Comparison of ENCODE assay signal across 16 cellular contexts in genomic region chr22:50696251-50696798, GRCh38. TPM values are rescaled to one million over a fixed set of nuclear protein-coding genes. Genes with fewer than 3 reads are reported as not detected.
DNase-seq lines count a peak whose midpoint lies in the region; ATAC-seq, FAIRE-seq and TF ChIP-seq lines count a peak whose summit lies in the region.
"Had no signal": no experiment of that assay in that cellular context is flagged by ENCODE, and none has a peak within 500 bp of the region (broad histone marks: within the 10 kb centered on the region; RNA-seq: fewer than 3 reads in every experiment).

No MANE protein-coding gene starts in this region.

- H3K36me3 Mint-ChIP-seq in WTC11, result no peaks in the 10 kb centered on the region
- H3K36me3 Mint-ChIP-seq: CD8-positive, alpha-beta T cell had no signal

- no peak for FAIRE-seq in RCC 7860 (lab: Jason Lieb, UNC)
- FAIRE-seq: HTR-8/SVneo, small intestine had no signal

- peaks cover 8% of the 10 kb centered on the region for H3K4me1 Mint-ChIP-seq in WTC11

- H3K36me3 ChIP-seq in mucosa of descending colon (ENCODE audit: low read depth), result no peaks in the 10 kb centered on the region
- peaks cover 0 to 44% (median 25%) of the 10 kb centered on the region in 5 donors for H3K36me3 ChIP-seq in subcutaneous abdominal adipose tissue (ENCODE audit: control insufficient read depth in 5 of 5, insufficient read depth in 5 of 5, low read length in 5 of 5)
- H3K36me3 ChIP-seq: thoracic aorta had no signal

- no peaks in the 10 kb centered on the region for H3K9me3 Mint-ChIP-seq in WTC11
- H3K9me3 Mint-ChIP-seq: activated CD4-positive, alpha-beta T cell treated with anti-CD3 and anti-CD28 coated beads, Interleukin-2, amount 10 ng/mL, durations not matched to agents 7 days and 5 days had no signal

- H3K27ac ChIP-seq in subcutaneous abdominal adipose tissue (ENCODE audit: low read depth, low read length), result no peak overlapping the region
- H3K27ac ChIP-seq: thoracic aorta had no signal

- H3K4me3 Mint-ChIP-seq in WTC11, result peak overlapping the region; percentile 73
- H3K4me3 Mint-ChIP-seq: activated CD4-positive, alpha-beta T cell treated with anti-CD3 and anti-CD28 coated beads, Interleukin-2, amount 10 ng/mL, durations not matched to agents 7 days and 5 days; CD8-positive, alpha-beta T cell had no signal

- H3K27ac Mint-ChIP-seq in WTC11, result no peak overlapping the region
- H3K27ac Mint-ChIP-seq: CD8-positive, alpha-beta T cell had no signal

- TF ChIP-seq CTCF in WTC11 (IDR thresholded peaks at IDR 0.05) (no peak), epithelial cell of esophagus (IDR thresholded peaks at IDR 0.05; ENCODE audit: insufficient read depth, low read depth, low read length, missing control alignments) (no peak), mucosa of descending colon (IDR thresholded peaks at IDR 0.05) (no peak)

- intact Hi-C loops in mucosa of descending colon (cut with DNase I, micrococcal nuclease), result no loop called here

- CTCF ChIA-PET in WTC11 (lab: Charles Lee), result interaction anchor here (0.6 to 5.4 kb wide), 13 partner anchors 12 to 171 kb away, joined by 3 to 78 read pairs (median 3); partner anchors contain the start of genes ARSA, CHKB and SCO2

- H3K4me1 ChIP-seq in mucosa of descending colon (ENCODE audit: low read depth), result peaks cover 4% of the 10 kb centered on the region
- H3K4me1 ChIP-seq in subcutaneous abdominal adipose tissue (ENCODE audit: control insufficient read depth in 5 of 5, insufficient read depth in 5 of 5, low read length in 5 of 5), result peaks cover 3 to 84% (median 26%) of the 10 kb centered on the region in 5 donors

- H3K27me3 Mint-ChIP-seq in WTC11 (ENCODE audit: low read depth), result peaks cover 37% of the 10 kb centered on the region

- no peaks in the 10 kb centered on the region for H3K27me3 ChIP-seq in subcutaneous abdominal adipose tissue (ENCODE audit: control insufficient read depth in 5 of 5, insufficient read depth in 4 of 5, low read length in 5 of 5)

- H3K4me3 ChIP-seq in epithelial cell of esophagus (ENCODE audit: low read length) (no peak overlapping the region), mucosa of descending colon (no peak overlapping the region), subcutaneous abdominal adipose tissue (ENCODE audit: low read depth in 1 of 5, low read length in 5 of 5) (peak overlapping the region in 3 of 5 donors; percentile 27 to 69 (median 66))
- H3K4me3 ChIP-seq: thoracic aorta had no signal

- H3K9ac ChIP-seq in subcutaneous abdominal adipose tissue (ENCODE audit: low read length in 5 of 5), result no peak overlapping the region

- ATAC-seq in WTC11 (no peak), mucosa of descending colon (no peak), GM18861 (IDR thresholded peaks at IDR 0.05; ENCODE audit: unreplicated experiment) (no peak)
- ATAC-seq: CD8-positive, alpha-beta T cell had no signal

- H3K9me3 ChIP-seq in mucosa of descending colon, result no peaks in the 10 kb centered on the region
- H3K9me3 ChIP-seq in subcutaneous abdominal adipose tissue (ENCODE audit: control insufficient read depth in 5 of 5, low read length in 5 of 5), result peaks cover 0 to 2% (median 0%) of the 10 kb centered on the region in 5 donors
- H3K9me3 ChIP-seq: thoracic aorta had no signal

- POLR2A ChIA-PET in WTC11 (lab: Charles Lee), result no interaction called here

- DNase-seq in WTC11 (ENCODE audit: low spot score) (no peak), epithelial cell of esophagus (ENCODE audit: low read depth) (peak; percentile 43), mucosa of descending colon (peak in 2 of 3 donors; percentile 5 to 34), DMS 273 (lab: John Stamatoyannopoulos, UW; ENCODE audit: unreplicated experiment) (no peak), RCC 7860 (ENCODE audit: low spot score) (no peak)
- DNase-seq: activated CD4-positive, alpha-beta T cell treated with anti-CD3 and anti-CD28 coated beads, Interleukin-2, amount 10 ng/mL, durations not matched to agents 7 days and 5 days; CD8-positive, alpha-beta T cell; NCI-H1092 treated with DMSO at 0.1 percent for 48 hours; NCI-H446 treated with DMSO at 0.1 percent for 48 hours; PC-3; small intestine; T-helper 1 cell had no signal

TF ChIP-seq in WTC11, 78 proteins besides CTCF, POLR2A, EP300 and RAD21:
- TF ChIP-seq RORB (CRISPR knock-in tag; IDR thresholded peaks at IDR 0.05) (no peak), ESRRA (CRISPR knock-in tag; IDR thresholded peaks at IDR 0.05; ENCODE audit: borderline replicate concordance) (no peak), ZNF317 (CRISPR knock-in tag; IDR thresholded peaks at IDR 0.05; ENCODE audit: borderline replicate concordance, low read depth) (no peak), ZNF396 (CRISPR knock-in tag; IDR thresholded peaks at IDR 0.05; ENCODE audit: borderline replicate concordance) (no peak), FOXP1 (CRISPR knock-in tag; IDR thresholded peaks at IDR 0.05; ENCODE audit: borderline replicate concordance) (no peak)
- TF ChIP-seq, protein P1, sequence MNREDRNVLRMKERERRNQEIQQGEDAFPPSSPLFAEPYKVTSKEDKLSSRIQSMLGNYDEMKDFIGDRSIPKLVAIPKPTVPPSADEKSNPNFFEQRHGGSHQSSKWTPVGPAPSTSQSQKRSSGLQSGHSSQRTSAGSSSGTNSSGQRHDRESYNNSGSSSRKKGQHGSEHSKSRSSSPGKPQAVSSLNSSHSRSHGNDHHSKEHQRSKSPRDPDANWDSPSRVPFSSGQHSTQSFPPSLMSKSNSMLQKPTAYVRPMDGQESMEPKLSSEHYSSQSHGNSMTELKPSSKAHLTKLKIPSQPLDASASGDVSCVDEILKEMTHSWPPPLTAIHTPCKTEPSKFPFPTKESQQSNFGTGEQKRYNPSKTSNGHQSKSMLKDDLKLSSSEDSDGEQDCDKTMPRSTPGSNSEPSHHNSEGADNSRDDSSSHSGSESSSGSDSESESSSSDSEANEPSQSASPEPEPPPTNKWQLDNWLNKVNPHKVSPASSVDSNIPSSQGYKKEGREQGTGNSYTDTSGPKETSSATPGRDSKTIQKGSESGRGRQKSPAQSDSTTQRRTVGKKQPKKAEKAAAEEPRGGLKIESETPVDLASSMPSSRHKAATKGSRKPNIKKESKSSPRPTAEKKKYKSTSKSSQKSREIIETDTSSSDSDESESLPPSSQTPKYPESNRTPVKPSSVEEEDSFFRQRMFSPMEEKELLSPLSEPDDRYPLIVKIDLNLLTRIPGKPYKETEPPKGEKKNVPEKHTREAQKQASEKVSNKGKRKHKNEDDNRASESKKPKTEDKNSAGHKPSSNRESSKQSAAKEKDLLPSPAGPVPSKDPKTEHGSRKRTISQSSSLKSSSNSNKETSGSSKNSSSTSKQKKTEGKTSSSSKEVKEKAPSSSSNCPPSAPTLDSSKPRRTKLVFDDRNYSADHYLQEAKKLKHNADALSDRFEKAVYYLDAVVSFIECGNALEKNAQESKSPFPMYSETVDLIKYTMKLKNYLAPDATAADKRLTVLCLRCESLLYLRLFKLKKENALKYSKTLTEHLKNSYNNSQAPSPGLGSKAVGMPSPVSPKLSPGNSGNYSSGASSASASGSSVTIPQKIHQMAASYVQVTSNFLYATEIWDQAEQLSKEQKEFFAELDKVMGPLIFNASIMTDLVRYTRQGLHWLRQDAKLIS (CRISPR knock-in tag; IDR thresholded peaks at IDR 0.05; ENCODE audit: borderline replicate concordance), result no peak
- TF ChIP-seq, protein P2, sequence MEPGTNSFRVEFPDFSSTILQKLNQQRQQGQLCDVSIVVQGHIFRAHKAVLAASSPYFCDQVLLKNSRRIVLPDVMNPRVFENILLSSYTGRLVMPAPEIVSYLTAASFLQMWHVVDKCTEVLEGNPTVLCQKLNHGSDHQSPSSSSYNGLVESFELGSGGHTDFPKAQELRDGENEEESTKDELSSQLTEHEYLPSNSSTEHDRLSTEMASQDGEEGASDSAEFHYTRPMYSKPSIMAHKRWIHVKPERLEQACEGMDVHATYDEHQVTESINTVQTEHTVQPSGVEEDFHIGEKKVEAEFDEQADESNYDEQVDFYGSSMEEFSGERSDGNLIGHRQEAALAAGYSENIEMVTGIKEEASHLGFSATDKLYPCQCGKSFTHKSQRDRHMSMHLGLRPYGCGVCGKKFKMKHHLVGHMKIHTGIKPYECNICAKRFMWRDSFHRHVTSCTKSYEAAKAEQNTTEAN (CRISPR knock-in tag; IDR thresholded peaks at IDR 0.05), result no peak
- TF ChIP-seq, protein P3, sequence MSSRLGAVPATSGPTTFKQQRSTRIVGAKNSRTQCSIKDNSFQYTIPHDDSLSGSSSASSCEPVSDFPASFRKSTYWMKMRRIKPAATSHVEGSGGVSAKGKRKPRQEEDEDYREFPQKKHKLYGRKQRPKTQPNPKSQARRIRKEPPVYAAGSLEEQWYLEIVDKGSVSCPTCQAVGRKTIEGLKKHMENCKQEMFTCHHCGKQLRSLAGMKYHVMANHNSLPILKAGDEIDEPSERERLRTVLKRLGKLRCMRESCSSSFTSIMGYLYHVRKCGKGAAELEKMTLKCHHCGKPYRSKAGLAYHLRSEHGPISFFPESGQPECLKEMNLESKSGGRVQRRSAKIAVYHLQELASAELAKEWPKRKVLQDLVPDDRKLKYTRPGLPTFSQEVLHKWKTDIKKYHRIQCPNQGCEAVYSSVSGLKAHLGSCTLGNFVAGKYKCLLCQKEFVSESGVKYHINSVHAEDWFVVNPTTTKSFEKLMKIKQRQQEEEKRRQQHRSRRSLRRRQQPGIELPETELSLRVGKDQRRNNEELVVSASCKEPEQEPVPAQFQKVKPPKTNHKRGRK (CRISPR knock-in tag; IDR thresholded peaks at IDR 0.05; ENCODE audit: borderline replicate concordance), result no peak

RNA-seq across cellular contexts. Expression of gene SHANK3, which starts 23.7 kb away (rescaled TPM):
- total RNA-seq in WTC11 (2021), result 9.6 to 10.5 TPM (median 9.7 TPM) in 3 replicates
- total RNA-seq in mucosa of descending colon, result 10 to 100 TPM in 1 of 3 donors, 1 to 10 TPM in 2; 3.9 to 14.2 (median 7.1) TPM
- total RNA-seq: CD8-positive, alpha-beta T cell had no signal

RNA-seq across cellular contexts. Expression of gene ACR, which starts 41.7 kb away (rescaled TPM):
- total RNA-seq in WTC11 (2021) (0.18 to 0.55 TPM (median 0.46 TPM) in 3 replicates), mucosa of descending colon (1 to 10 TPM in 1 of 3 donors, under 1 TPM in 2; 0.41 to 1.4 (median 0.43) TPM)
- total RNA-seq: activated CD4-positive, alpha-beta T cell treated with anti-CD3 and anti-CD28 coated beads, Interleukin-2, amount 10 ng/mL, durations not matched to agents 7 days and 5 days; CD8-positive, alpha-beta T cell; PC-3; thoracic aorta had no signal

Comparison
In these comparisons a context has a peak if more than half of its experiments do, and no peak if none do; other contexts are left out.
1. DNase-seq: peak in epithelial cell of esophagus (single experiment) and mucosa of descending colon (2 of 3); none in WTC11 (single experiment), DMS 273 (single experiment) and RCC 7860 (single experiment).
2. H3K4me3 ChIP-seq: peak in subcutaneous abdominal adipose tissue (3 of 5); none in epithelial cell of esophagus (single experiment) and mucosa of descending colon (single experiment).